Comparison of ENCODE assay signal across 15 cellular contexts in genomic region chr17:50059759-50060273, GRCh38. TPM values are rescaled to one million over a fixed set of nuclear protein-coding genes. Genes with fewer than 3 reads are reported as not detected.
DNase-seq lines count a peak whose midpoint lies in the region; ATAC-seq and TF ChIP-seq lines count a peak whose summit lies in the region.
"Had no signal": no experiment of that assay in that cellular context is flagged by ENCODE, and none has a peak within 500 bp of the region (broad histone marks: within the 10 kb centered on the region; RNA-seq: fewer than 3 reads in every experiment).

No MANE protein-coding gene starts in this region.

- H3K4ac ChIP-seq in trophoblast cell (ENCODE audit: low read depth, low read length) = peak overlapping the region; percentile 2

- TF ChIP-seq CTCF in CD14-positive monocyte (IDR thresholded peaks at IDR 0.05) = no peak
- TF ChIP-seq CTCF in WI38 (IDR thresholded peaks at IDR 0.05; ENCODE audit: low read depth, low read length) = no peak
- no peak for TF ChIP-seq CTCF in fibroblast of villous mesenchyme (IDR thresholded peaks at IDR 0.05; ENCODE audit: insufficient read depth, low read depth, low read length)

- H2AFZ ChIP-seq in trophoblast cell (ENCODE audit: insufficient read depth, low read length, poor library complexity) = no peak overlapping the region

- in situ Hi-C loops in KBM-7 (cut with MboI; ENCODE audit: low pct_unique_long_range_greater_than_20kb, low sequenced_read_pairs) = no loop called here

- no peak overlapping the region for H2BK5ac ChIP-seq in trophoblast cell (ENCODE audit: low read depth, low read length, poor library complexity)

- peaks cover 53 to 62% of the 10 kb centered on the region in 2 experiments for H3K4me1 ChIP-seq in trophoblast cell (ENCODE audit: control insufficient read depth in 1 of 2, insufficient read depth in 2 of 2, low read length in 2 of 2)

- H4K12ac ChIP-seq in trophoblast cell (ENCODE audit: low read depth, low read length) = no peak overlapping the region

- no peak overlapping the region for H3K27ac Mint-ChIP-seq in CD14-positive monocyte
- no peak overlapping the region for H3K27ac Mint-ChIP-seq in stimulated activated effector memory CD8-positive, alpha-beta T cell treated with anti-CD3 and anti-CD28 coated beads, Interleukin-12 subunit alpha, Interleukin-12 subunit beta, amount 100 ng/mL, for 72 hours
- H3K27ac Mint-ChIP-seq: CD4-positive, CD25-positive, alpha-beta regulatory T cell; effector memory CD8-positive, alpha-beta T cell; T-helper 1 cell treated with Interleukin-12 subunit alpha and Interleukin-12 subunit beta and Interleukin-4 antibody, amounts not matched to agents 30 μg/mL and 1 μg/mL, for 36 hours had no signal

- ATAC-seq in stimulated activated effector memory CD8-positive, alpha-beta T cell treated with anti-CD3 and anti-CD28 coated beads, Interleukin-12 subunit alpha, Interleukin-12 subunit beta, amount 100 ng/mL, for 72 hours = no peak
- ATAC-seq: effector memory CD8-positive, alpha-beta T cell; GM12878; mucosa of descending colon had no signal

- H3K9me3 Mint-ChIP-seq in CD14-positive monocyte = peaks cover 0 to 18% (median 2%) of the 10 kb centered on the region in 7 donors
- no peaks in the 10 kb centered on the region for H3K9me3 Mint-ChIP-seq in stimulated activated effector memory CD8-positive, alpha-beta T cell treated with anti-CD3 and anti-CD28 coated beads, Interleukin-12 subunit alpha, Interleukin-12 subunit beta, amount 100 ng/mL, for 72 hours
- H3K9me3 Mint-ChIP-seq: effector memory CD8-positive, alpha-beta T cell; T-helper 1 cell treated with Interleukin-12 subunit alpha and Interleukin-12 subunit beta and Interleukin-4 antibody, amounts not matched to agents 30 μg/mL and 1 μg/mL, for 36 hours had no signal

- no peak overlapping the region for H2BK120ac ChIP-seq in trophoblast cell (ENCODE audit: insufficient read depth, low read length, poor library complexity)

- H3K79me1 ChIP-seq in trophoblast cell (ENCODE audit: low read length) = peaks cover 29% of the 10 kb centered on the region

- peaks cover 25% of the 10 kb centered on the region for H3K4me1 Mint-ChIP-seq in CD14-positive monocyte
- peaks cover 25% of the 10 kb centered on the region for H3K4me1 Mint-ChIP-seq in stimulated activated effector memory CD8-positive, alpha-beta T cell treated with anti-CD3 and anti-CD28 coated beads, Interleukin-12 subunit alpha, Interleukin-12 subunit beta, amount 100 ng/mL, for 72 hours

- peak overlapping the region; percentile 22 for H3K27ac ChIP-seq in trophoblast cell (ENCODE audit: low read depth, low read length)

- no peaks in the 10 kb centered on the region for H3K27me3 ChIP-seq in trophoblast cell (ENCODE audit: insufficient read depth, low read length)

- intact Hi-C loops in CD14-positive monocyte (cut with micrococcal nuclease) = no loop called here

- H3K4me3 Mint-ChIP-seq in CD14-positive monocyte = no peak overlapping the region
- no peak overlapping the region for H3K4me3 Mint-ChIP-seq in stimulated activated effector memory CD8-positive, alpha-beta T cell treated with anti-CD3 and anti-CD28 coated beads, Interleukin-12 subunit alpha, Interleukin-12 subunit beta, amount 100 ng/mL, for 72 hours
- H3K4me3 Mint-ChIP-seq: effector memory CD8-positive, alpha-beta T cell; T-helper 1 cell treated with Interleukin-12 subunit alpha and Interleukin-12 subunit beta and Interleukin-4 antibody, amounts not matched to agents 30 μg/mL and 1 μg/mL, for 36 hours had no signal

- DNase-seq in CD14-positive monocyte (ENCODE audit: low spot score) = peak; percentile 42
- peak; percentile 56 for DNase-seq in fibroblast of villous mesenchyme (ENCODE audit: low read depth)
- no peak for DNase-seq in trophoblast cell
- no peak for DNase-seq in ecto neural progenitor cell (ENCODE audit: low spot score)
- no peak for DNase-seq in KBM-7
- no peak for DNase-seq in AG08396 (ENCODE audit: low spot score)
- no peak for DNase-seq in stimulated activated effector memory CD8-positive, alpha-beta T cell treated with anti-CD3 and anti-CD28 coated beads, Interleukin-12 subunit alpha, Interleukin-12 subunit beta, amount 100 ng/mL, for 72 hours (ENCODE audit: low spot score in 2 of 2)
- DNase-seq: activated T-cell treated with anti-CD3 and anti-CD28 coated beads, Interleukin-2, amount 50 U/mL, for 48 hours; CD4-positive, CD25-positive, alpha-beta regulatory T cell; effector memory CD8-positive, alpha-beta T cell; NCI-H2171 treated with DMSO at 0.1 percent for 48 hours had no signal

- peaks cover 17% of the 10 kb centered on the region for H3K79me2 ChIP-seq in trophoblast cell (ENCODE audit: control insufficient read depth, insufficient read depth, low read length, poor library complexity)

- no peak overlapping the region for H4K8ac ChIP-seq in trophoblast cell (ENCODE audit: low read depth, low read length)

- peak overlapping the region; percentile 40 for H3K18ac ChIP-seq in trophoblast cell (ENCODE audit: low read length)

- H3K9ac ChIP-seq in trophoblast cell (ENCODE audit: low read length) = no peak overlapping the region

- H3K36me3 ChIP-seq in trophoblast cell (ENCODE audit: control insufficient read depth in 1 of 2, insufficient read depth in 2 of 2, low read length in 2 of 2) = peaks cover 2% of the 10 kb centered on the region in 2 experiments

- H3K36me3 Mint-ChIP-seq in CD14-positive monocyte = peaks cover 0 to 6% of the 10 kb centered on the region in 2 donors
- H3K36me3 Mint-ChIP-seq in stimulated activated effector memory CD8-positive, alpha-beta T cell treated with anti-CD3 and anti-CD28 coated beads, Interleukin-12 subunit alpha, Interleukin-12 subunit beta, amount 100 ng/mL, for 72 hours = no peaks in the 10 kb centered on the region
- H3K36me3 Mint-ChIP-seq: CD4-positive, CD25-positive, alpha-beta regulatory T cell had no signal

- peaks cover 42 to 59% (median 43%) of the 10 kb centered on the region in 3 donors for H3K27me3 Mint-ChIP-seq in CD14-positive monocyte (ENCODE audit: low read depth in 3 of 3)
- H3K27me3 Mint-ChIP-seq: CD4-positive, CD25-positive, alpha-beta regulatory T cell had no signal

- H3K14ac ChIP-seq in trophoblast cell (ENCODE audit: low read length) = no peak overlapping the region

- no peak overlapping the region for H3K23ac ChIP-seq in trophoblast cell (ENCODE audit: low read length)

- H4K91ac ChIP-seq in trophoblast cell (ENCODE audit: low read depth, low read length) = peak overlapping the region; percentile 41

- H2BK12ac ChIP-seq in trophoblast cell (ENCODE audit: low read length) = peak overlapping the region; percentile 3

- H3K9me3 ChIP-seq in trophoblast cell (ENCODE audit: insufficient read depth, low read depth, low read length) = no peaks in the 10 kb centered on the region
- H3K9me3 ChIP-seq: mucosa of descending colon had no signal

- H3K4me3 ChIP-seq in WI38 (ENCODE audit: low read depth, low read length) (0 out of 2 replicates have a peak overlapping the region, but pooled peaks have one; percentile 10), fibroblast of villous mesenchyme (ENCODE audit: low read depth, low read length) (no peak overlapping the region), trophoblast cell (ENCODE audit: low read depth, low read length) (no peak overlapping the region)
- H3K4me3 ChIP-seq: GM12878, mucosa of descending colon had no signal

- no peak overlapping the region for H3K4me2 ChIP-seq in trophoblast cell (ENCODE audit: low read length)

- no CpG with 5 or more reads among the region's 5 CpGs for WGBS in trophoblast cell (ENCODE audit: extremely low coverage, insufficient coverage, insufficient read length)

- H2AK5ac ChIP-seq in trophoblast cell (ENCODE audit: low read length) = peak overlapping the region; percentile 1

RNA-seq across cellular contexts. Expression of gene ITGA3, which starts 3.9 kb away (rescaled TPM):
- under 1 TPM in 1 of 2 donors, not detected in 1; 0.31 TPM for polyA plus RNA-seq in CD14-positive monocyte
- 207 and 266 TPM in 2 replicates for total RNA-seq in fibroblast of villous mesenchyme
- polyA plus RNA-seq in trophoblast cell (2013) = 63.3 and 65.7 TPM in 2 replicates

RNA-seq across cellular contexts. Expression of gene PDK2, which starts 35.3 kb away (rescaled TPM):
- 10 to 100 TPM; 15.9 to 23.4 TPM for polyA plus RNA-seq in CD14-positive monocyte
- total RNA-seq in fibroblast of villous mesenchyme = 20.3 and 20.6 TPM in 2 replicates
- 16.1 and 16.2 TPM in 2 replicates for polyA plus RNA-seq in trophoblast cell (2013)

Comparison
In these comparisons a context has a peak if more than half of its experiments do, and no peak if none do; other contexts are left out.
1. DNase-seq: peak in CD14-positive monocyte (single experiment) and fibroblast of villous mesenchyme (single experiment); none in trophoblast cell (0 of 2), ecto neural progenitor cell (single experiment), KBM-7 (single experiment), AG08396 (single experiment) and stimulated activated effector memory CD8-positive, alpha-beta T cell treated with anti-CD3 and anti-CD28 coated beads, Interleukin-12 subunit alpha, Interleukin-12 subunit beta, amount 100 ng/mL, for 72 hours (0 of 2).